In the genomic region with DNA sequence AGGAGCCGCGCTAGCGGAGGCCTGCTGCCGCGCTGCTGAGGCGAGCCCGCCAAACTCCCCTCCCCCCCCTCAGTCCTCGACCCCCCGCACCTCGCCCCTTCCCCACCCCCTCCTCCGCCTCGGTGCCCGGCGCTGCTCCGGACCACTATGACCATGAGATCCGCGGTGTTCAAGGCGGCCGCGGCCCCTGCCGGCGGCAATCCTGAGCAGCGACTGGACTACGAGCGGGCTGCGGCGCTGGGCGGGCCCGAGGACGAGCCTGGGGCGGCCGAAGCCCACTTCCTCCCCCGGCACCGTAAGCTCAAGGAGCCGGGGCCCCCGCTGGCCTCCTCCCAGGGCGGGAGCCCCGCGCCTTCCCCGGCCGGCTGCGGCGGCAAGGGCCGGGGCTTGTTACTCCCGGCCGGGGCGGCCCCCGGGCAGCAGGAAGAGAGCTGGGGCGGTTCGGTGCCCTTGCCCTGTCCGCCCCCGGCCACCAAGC, we compare ENCODE assay signal across 1 cellular context.
TF ChIP-seq lines count a peak whose summit lies in the region.

No MANE protein-coding gene starts in this region.

TF ChIP-seq in PFSK-1, 5 proteins besides CTCF, POLR2A, EP300 and RAD21 (continued from another document):
- 0 out of 2 replicates have a peak, but pooled peaks have one; percentile 37 for TF ChIP-seq TAF1 (IDR thresholded peaks at IDR 0.05; ENCODE audit: borderline replicate concordance, insufficient read depth, low read length)
